Comparison of ENCODE assay signal across 8 cellular contexts in genomic region chr21:30194701-30195299, GRCh38. TPM values are rescaled to one million over a fixed set of nuclear protein-coding genes. Genes with fewer than 3 reads are reported as not detected.
DNase-seq lines count a peak whose midpoint lies in the region; ATAC-seq and TF ChIP-seq lines count a peak whose summit lies in the region.

No MANE protein-coding gene starts in this region.

- no peak for ATAC-seq in heart left ventricle
- no peak for ATAC-seq in right cardiac atrium
- ATAC-seq in left lobe of liver = peak; percentile 56
- ATAC-seq in HG03039 (IDR thresholded peaks at IDR 0.05; ENCODE audit: unreplicated experiment) = no peak
- no peak for ATAC-seq in GM21423 (IDR thresholded peaks at IDR 0.05; ENCODE audit: unreplicated experiment)
- no peak for ATAC-seq in HG03354 (IDR thresholded peaks at IDR 0.05; ENCODE audit: poor library complexity, severe bottlenecking, unreplicated experiment)

- H3K9me3 ChIP-seq in heart left ventricle (no peaks in the 10 kb centered on the region), right cardiac atrium (ENCODE audit: control insufficient read depth, low read length) (no peaks in the 10 kb centered on the region), WERI-Rb-1 (ENCODE audit: severe bottlenecking) (no peaks in the 10 kb centered on the region)

- H3K4me3 ChIP-seq in heart left ventricle (no peak overlapping the region), right cardiac atrium (ENCODE audit: low read length) (no peak overlapping the region), WERI-Rb-1 (ENCODE audit: low read depth, low read length) (no peak overlapping the region)

- no peak for TF ChIP-seq POLR2A in heart left ventricle (IDR thresholded peaks at IDR 0.05)

- intact Hi-C loops in heart left ventricle (cut with DNase I) = loop anchor here in 1 of 10 donors (5.0 kb wide), 1 partner anchor 252 kb away; no protein-coding TSS in a partner anchor
- intact Hi-C loops in right cardiac atrium (cut with DNase I) = no loop called here

- H3K27me3 ChIP-seq in heart left ventricle = no peaks in the 10 kb centered on the region
- no peaks in the 10 kb centered on the region for H3K27me3 ChIP-seq in right cardiac atrium (ENCODE audit: control insufficient read depth, insufficient read depth)
- H3K27me3 ChIP-seq in WERI-Rb-1 (ENCODE audit: insufficient read depth, low read depth, severe bottlenecking) = no peaks in the 10 kb centered on the region

- TF ChIP-seq CTCF in heart left ventricle (IDR thresholded peaks at IDR 0.05) = peak in 9 of 12 donors; percentile 10 to 53 (median 33)
- TF ChIP-seq CTCF in WERI-Rb-1 (IDR thresholded peaks at IDR 0.05; ENCODE audit: low read depth, low read length) = peak; percentile 50

- no peak for DNase-seq in heart left ventricle
- no peak for DNase-seq in right cardiac atrium
- DNase-seq in NCI-H1694 (lab: John Stamatoyannopoulos, UW) = peak; percentile 45
- DNase-seq in WERI-Rb-1 = peak; percentile 49
- DNase-seq in left lobe of liver (ENCODE audit: low spot score) = no peak

- no peak overlapping the region for H3K27ac ChIP-seq in heart left ventricle
- H3K27ac ChIP-seq in right cardiac atrium (ENCODE audit: low read length) = no peak overlapping the region
- H3K27ac ChIP-seq in WERI-Rb-1 = no peak overlapping the region

- no peaks in the 10 kb centered on the region for H3K4me1 ChIP-seq in heart left ventricle
- no peaks in the 10 kb centered on the region for H3K4me1 ChIP-seq in right cardiac atrium (ENCODE audit: control insufficient read depth, insufficient read depth, low read length)

- 27 to 43% (median 38%) methylated on average over 2 of the region's 2 CpGs for WGBS in heart left ventricle, 4 donors
- WGBS in right cardiac atrium = 39% methylated on average over 2 of the region's 2 CpGs

- H3K36me3 ChIP-seq in heart left ventricle (no peaks in the 10 kb centered on the region), WERI-Rb-1 (no peaks in the 10 kb centered on the region)

RNA-seq across cellular contexts. Expression of gene CLDN8, which starts 21.1 kb away (rescaled TPM):
- not detected for total RNA-seq in heart left ventricle
- polyA plus RNA-seq in heart left ventricle = not detected
- not detected for total RNA-seq in right cardiac atrium
- not detected for polyA plus RNA-seq in right cardiac atrium
- total RNA-seq in left lobe of liver = not detected

RNA-seq across cellular contexts. Expression of gene CLDN17, which starts 28.2 kb away (rescaled TPM):
- not detected for total RNA-seq in heart left ventricle
- polyA plus RNA-seq in heart left ventricle = not detected
- not detected for total RNA-seq in right cardiac atrium
- not detected for polyA plus RNA-seq in right cardiac atrium
- not detected for total RNA-seq in left lobe of liver

Comparison
In these comparisons a context has a peak if more than half of its experiments do, and no peak if none do; other contexts are left out.
1. DNase-seq: peak in NCI-H1694 (single experiment) and WERI-Rb-1 (single experiment); none in heart left ventricle (0 of 5), right cardiac atrium (0 of 3) and left lobe of liver (single experiment).